Comparison of ENCODE assay signal across 9 cellular contexts in genomic region chr10:61942997-61943457, GRCh38. TPM values are rescaled to one million over a fixed set of nuclear protein-coding genes. Genes with fewer than 3 reads are reported as not detected.
DNase-seq lines count a peak whose midpoint lies in the region; ATAC-seq and TF ChIP-seq lines count a peak whose summit lies in the region.
"Had no signal": no experiment of that assay in that cellular context is flagged by ENCODE, and none has a peak within 500 bp of the region (broad histone marks: within the 10 kb centered on the region; RNA-seq: fewer than 3 reads in every experiment).

No MANE protein-coding gene starts in this region.

- H3K9me2 ChIP-seq in DOHH2 (replicated peaks; ENCODE audit: control insufficient read depth, low read length) = no peaks in the 10 kb centered on the region

- intact Hi-C loops in sigmoid colon (cut with DNase I) = loop anchor here (5.0 kb wide), 2 partner anchors 41 to 49 kb away; partner anchors contain the start of gene ARID5B

- peak; percentile 68 for DNase-seq in fibroblast of gingiva (ENCODE audit: low read depth)
- DNase-seq in sigmoid colon = no peak
- no peak for DNase-seq in NCI-H146 (lab: John Stamatoyannopoulos, UW)
- no peak for DNase-seq in NCI-H748 treated with DMSO at 0.1 percent for 48 hours (lab: John Stamatoyannopoulos, UW)
- DNase-seq in NCI-H1694 treated with DMSO at 0.1 percent for 48 hours (lab: John Stamatoyannopoulos, UW) = no peak
- DNase-seq: NCI-H187 treated with DMSO at 0.1 percent for 48 hours had no signal

- peaks cover 61% of the 10 kb centered on the region for H3K79me2 ChIP-seq in DOHH2 (ENCODE audit: control insufficient read depth, low read length)

- WGBS in sigmoid colon, 2 donors = 39 to 65% methylated on average over 1 of the region's 1 CpG

- H3K4me2 ChIP-seq in DOHH2 (ENCODE audit: low read length) = peak overlapping the region; percentile 60

- H3K4me3 ChIP-seq in DOHH2 (ENCODE audit: low read length) (peak overlapping the region; percentile 44), sigmoid colon (no peak overlapping the region)

- TF ChIP-seq CTCF in DOHH2 (IDR thresholded peaks at IDR 0.05; ENCODE audit: low read depth, low read length, poor library complexity, severe bottlenecking) = no peak
- no peak for TF ChIP-seq CTCF in sigmoid colon (IDR thresholded peaks at IDR 0.05)

- no peak for TF ChIP-seq EP300 in sigmoid colon (IDR thresholded peaks at IDR 0.05)

- TF ChIP-seq POLR2A in sigmoid colon (IDR thresholded peaks at IDR 0.05) = no peak

- H3K36me3 ChIP-seq in DOHH2 (ENCODE audit: control insufficient read depth, low read length) = peaks cover 68% of the 10 kb centered on the region
- H3K36me3 ChIP-seq in sigmoid colon = no peaks in the 10 kb centered on the region

- peaks cover 80% of the 10 kb centered on the region for H3K4me1 ChIP-seq in DOHH2 (ENCODE audit: control insufficient read depth, low read length)
- peaks cover 0 to 66% (median 52%) of the 10 kb centered on the region in 4 donors for H3K4me1 ChIP-seq in sigmoid colon

- no peaks in the 10 kb centered on the region for H3K27me3 ChIP-seq in DOHH2 (ENCODE audit: control insufficient read depth, low read length)
- no peaks in the 10 kb centered on the region for H3K27me3 ChIP-seq in sigmoid colon

- no peaks in the 10 kb centered on the region for H4K20me1 ChIP-seq in DOHH2 (ENCODE audit: control insufficient read depth, insufficient read depth, low read depth, low read length)

- H3F3A ChIP-seq in DOHH2 (ENCODE audit: control insufficient read depth, insufficient read depth) = peaks cover 44% of the 10 kb centered on the region

- H3K27ac ChIP-seq in DOHH2 (ENCODE audit: low read depth, low read length) (peak overlapping the region; percentile 89), sigmoid colon (peak overlapping the region; percentile 70 to 84 (median 80))

- H3K9me3 ChIP-seq in DOHH2 (ENCODE audit: control insufficient read depth, insufficient read depth, low read length) (no peaks in the 10 kb centered on the region), sigmoid colon (no peaks in the 10 kb centered on the region)

- ATAC-seq in SK-N-SH treated with all-trans-retinoic acid at 6 μM for 48 hours (peak; percentile 32; the same call in 2 of the 3 replicates), HG03342 (IDR thresholded peaks at IDR 0.05; ENCODE audit: unreplicated experiment) (no peak)

TF ChIP-seq in SK-N-SH treated with all-trans-retinoic acid at 6 μM for 48 hours, 23 proteins besides CTCF, POLR2A, EP300 and RAD21:
- no peak for TF ChIP-seq CSDC2 (CRISPR knock-in tag; IDR thresholded peaks at IDR 0.05)
- TF ChIP-seq ESRRG (CRISPR knock-in tag; IDR thresholded peaks at IDR 0.05) = no peak
- no peak for TF ChIP-seq CREB5 (CRISPR knock-in tag; IDR thresholded peaks at IDR 0.05; ENCODE audit: low read depth)
- no peak for TF ChIP-seq ZNF70 (CRISPR knock-in tag; IDR thresholded peaks at IDR 0.05)
- peak; percentile 79 for TF ChIP-seq ISL1 (CRISPR knock-in tag; IDR thresholded peaks at IDR 0.05)

RNA-seq across cellular contexts. Expression of gene ARID5B, which starts 41.5 kb away (rescaled TPM):
- 100 to 1,000 TPM in 1 of 4 donors, 10 to 100 TPM in 3; 29.6 to 109 (median 61.1) TPM for total RNA-seq in sigmoid colon
- polyA plus RNA-seq in sigmoid colon = 10 to 100 TPM in 1 of 3 donors, 1 to 10 TPM in 2; 2.3 to 13.6 (median 3.0) TPM
